23 cellular contexts compared by ENCODE assay signal in genomic region chr3:47293822-47294221, GRCh38.
"Had no signal": no experiment of that assay in that cellular context is flagged by ENCODE, and none has a peak within 500 bp of the region (broad histone marks: within the 10 kb centered on the region; RNA-seq: fewer than 3 reads in every experiment).

No MANE protein-coding gene starts in this region.

- H3K27ac ChIP-seq: SK-N-MC, VCaP had no signal

- H3K27me3 Mint-ChIP-seq: activated CD8-positive, alpha-beta memory T cell treated with anti-CD3 and anti-CD28 coated beads, Interleukin-2, amount 10 ng/mL, durations not matched to agents 7 days and 5 days; activated naive CD8-positive, alpha-beta T cell; activated T-cell treated with anti-CD3 and anti-CD28 coated beads, Interleukin-2, amount 50 U/mL, for 24 hours; brain; central memory CD8-positive, alpha-beta T cell; T-cell had no signal

- H3K9me3 Mint-ChIP-seq: activated T-cell treated with anti-CD3 and anti-CD28 coated beads, Interleukin-2, amount 50 U/mL, for 24 hours; activated T-helper 1 cell treated with anti-CD3 and anti-CD28 coated beads, Interleukin-12 subunit alpha, Interleukin-12 subunit beta, Interleukin-2, Interleukin-4 antibody, amounts not matched to agents 30 ng/mL and 10 ng/mL and 1 ng/mL, durations not matched to agents 14 hours and 24 hours and 36 hours; brain; central memory CD8-positive, alpha-beta T cell; T-cell had no signal

- DNase-seq: activated CD4-positive, alpha-beta T cell treated with anti-CD3 and anti-CD28 coated beads for 48 hours; activated CD4-positive, alpha-beta T cell treated with anti-CD3 and anti-CD28 coated beads, Interleukin-2, amount 50 U/mL, for 48 hours; activated CD4-positive, CD25-positive, alpha-beta regulatory T cell treated with anti-CD3 and anti-CD28 coated beads, Interleukin-2, amount 50 U/mL, for 72 hours; activated CD8-positive, alpha-beta memory T cell treated with anti-CD3 and anti-CD28 coated beads, Interleukin-2, amount 10 ng/mL, durations not matched to agents 7 days and 5 days; activated effector memory CD4-positive, alpha-beta T cell treated with Interleukin-2 at 50 U/mL for 16 hours; activated naive CD4-positive, alpha-beta T cell treated with Interleukin-2 at 50 U/mL for 16 hours; activated T-cell treated with anti-CD3 and anti-CD28 coated beads, Interleukin-2, amount 50 U/mL, for 24 hours; amygdala; Kasumi-1; NCI-H1105 treated with DMSO at 0.1 percent for 48 hours; NCI-H1436 treated with DMSO at 0.1 percent for 48 hours; NCI-H187; NCI-H2081 treated with DMSO at 0.1 percent for 48 hours; NCI-H446; NCI-H524; T-cell had no signal

- H3K4me3 Mint-ChIP-seq: activated CD8-positive, alpha-beta memory T cell treated with anti-CD3 and anti-CD28 coated beads, Interleukin-2, amount 10 ng/mL, durations not matched to agents 7 days and 5 days; activated naive CD8-positive, alpha-beta T cell; activated T-cell treated with anti-CD3 and anti-CD28 coated beads, Interleukin-2, amount 50 U/mL, for 24 hours; activated T-helper 1 cell treated with anti-CD3 and anti-CD28 coated beads, Interleukin-12 subunit alpha, Interleukin-12 subunit beta, Interleukin-2, Interleukin-4 antibody, amounts not matched to agents 30 ng/mL and 10 ng/mL and 1 ng/mL, durations not matched to agents 14 hours and 24 hours and 36 hours; brain; central memory CD8-positive, alpha-beta T cell; T-cell had no signal

- H3K27ac Mint-ChIP-seq: activated CD8-positive, alpha-beta memory T cell treated with anti-CD3 and anti-CD28 coated beads, Interleukin-2, amount 10 ng/mL, durations not matched to agents 7 days and 5 days; activated naive CD8-positive, alpha-beta T cell; activated T-cell treated with anti-CD3 and anti-CD28 coated beads, Interleukin-2, amount 50 U/mL, for 24 hours; activated T-helper 1 cell treated with anti-CD3 and anti-CD28 coated beads, Interleukin-12 subunit alpha, Interleukin-12 subunit beta, Interleukin-2, Interleukin-4 antibody, amounts not matched to agents 30 ng/mL and 10 ng/mL and 1 ng/mL, durations not matched to agents 14 hours and 24 hours and 36 hours had no signal

- FAIRE-seq: astrocyte had no signal

- H3K4me3 ChIP-seq: SK-N-MC had no signal

- ATAC-seq: activated CD8-positive, alpha-beta memory T cell treated with anti-CD3 and anti-CD28 coated beads, Interleukin-2, amount 10 ng/mL, durations not matched to agents 7 days and 5 days; T-cell had no signal
